In the genomic region with DNA sequence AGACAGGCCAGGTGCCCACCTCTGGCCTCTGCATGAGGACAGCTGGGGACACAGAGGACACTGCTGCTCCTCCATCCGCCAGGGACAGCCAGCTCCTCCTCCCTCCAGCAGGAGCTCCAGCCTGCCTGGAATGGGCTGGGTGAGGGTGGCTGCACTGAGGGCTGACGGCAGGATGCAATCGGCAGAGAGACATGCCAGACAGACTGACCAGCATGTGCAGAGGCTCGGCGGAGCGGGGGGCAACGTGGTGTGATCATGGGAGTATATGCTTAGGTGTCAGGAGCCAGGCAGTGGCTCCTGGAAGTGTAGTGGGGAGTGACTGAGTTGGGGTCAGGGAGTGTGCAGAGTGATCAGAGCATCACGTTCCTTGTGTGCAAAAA, we compare ENCODE assay signal across 18 cellular contexts.
A peak's percentile ranks its signal among the peaks of the same experiment; 100 is the strongest.
DNase-seq lines count a peak whose midpoint lies in the region; ATAC-seq and TF ChIP-seq lines count a peak whose summit lies in the region.
"Had no signal": no experiment of that assay in that cellular context is flagged by ENCODE, and none has a peak within 500 bp of the region (broad histone marks: within the 10 kb centered on the region; RNA-seq: fewer than 3 reads in every experiment).

No MANE protein-coding gene starts in this region.

- no peaks in the 10 kb centered on the region for H3K9me3 ChIP-seq in osteoblast (ENCODE audit: low read depth, low read length)
- H3K9me3 ChIP-seq: HAP-1 had no signal

- H3K27me3 Mint-ChIP-seq in activated CD8-positive, alpha-beta T cell treated with anti-CD3 and anti-CD28 coated beads, Interleukin-2, amount 10 ng/mL, durations not matched to agents 7 days and 5 days (ENCODE audit: low read depth) = no peaks in the 10 kb centered on the region
- H3K27me3 Mint-ChIP-seq in activated CD8-positive, alpha-beta T cell treated with anti-CD3 and anti-CD28 coated beads for 36 hours = peaks cover 7% of the 10 kb centered on the region
- H3K27me3 Mint-ChIP-seq in glutamatergic neuron (ENCODE audit: unreplicated experiment) = peaks cover 12% of the 10 kb centered on the region
- H3K27me3 Mint-ChIP-seq in activated naive CD8-positive, alpha-beta T cell treated with anti-CD3 and anti-CD28 coated beads for 36 hours = peaks cover 6% of the 10 kb centered on the region

- intact Hi-C loops in activated CD8-positive, alpha-beta T cell treated with anti-CD3 and anti-CD28 coated beads for 36 hours (cut with micrococcal nuclease) = no loop called here

- H3K27ac ChIP-seq in osteoblast (ENCODE audit: low read depth, low read length) = no peak overlapping the region
- H3K27ac ChIP-seq: KMS-11 had no signal

- no peaks in the 10 kb centered on the region for H3K36me3 Mint-ChIP-seq in activated CD8-positive, alpha-beta T cell treated with anti-CD3 and anti-CD28 coated beads, Interleukin-2, amount 10 ng/mL, durations not matched to agents 7 days and 5 days (ENCODE audit: low read depth)
- no peaks in the 10 kb centered on the region for H3K36me3 Mint-ChIP-seq in activated CD8-positive, alpha-beta T cell treated with anti-CD3 and anti-CD28 coated beads for 36 hours (ENCODE audit: low read depth)
- no peaks in the 10 kb centered on the region for H3K36me3 Mint-ChIP-seq in glutamatergic neuron (ENCODE audit: unreplicated experiment)
- H3K36me3 Mint-ChIP-seq in activated naive CD8-positive, alpha-beta T cell treated with anti-CD3 and anti-CD28 coated beads for 36 hours = no peaks in the 10 kb centered on the region
- H3K36me3 Mint-ChIP-seq: CD14-positive monocyte had no signal

- peak; percentile 17 for DNase-seq in activated CD8-positive, alpha-beta T cell treated with anti-CD3 and anti-CD28 coated beads, Interleukin-2, amount 10 ng/mL, durations not matched to agents 7 days and 5 days
- DNase-seq in activated CD8-positive, alpha-beta T cell treated with anti-CD3 and anti-CD28 coated beads for 36 hours = no peak
- peak; percentile 29 for DNase-seq in NCI-H69 (lab: John Stamatoyannopoulos, UW)
- DNase-seq in glutamatergic neuron = no peak
- DNase-seq in osteoblast (ENCODE audit: insufficient read length, low spot score, missing footprints) = peak; percentile 38
- DNase-seq in NCI-H187 treated with DMSO at 0.1 percent for 48 hours (lab: John Stamatoyannopoulos, UW) = no peak
- no peak for DNase-seq in DMS153 treated with DMSO at 0.1 percent for 48 hours (lab: John Stamatoyannopoulos, UW; ENCODE audit: unreplicated experiment)
- DNase-seq in activated naive CD8-positive, alpha-beta T cell treated with anti-CD3 and anti-CD28 coated beads for 36 hours = no peak
- DNase-seq: COR-L47, DMS153, MG63, NCI-H1930, NCI-H2171 treated with DMSO at 0.1 percent for 48 hours had no signal

- H3K4me1 Mint-ChIP-seq in activated CD8-positive, alpha-beta T cell treated with anti-CD3 and anti-CD28 coated beads, Interleukin-2, amount 10 ng/mL, durations not matched to agents 7 days and 5 days (ENCODE audit: low read depth) = no peaks in the 10 kb centered on the region
- H3K4me1 Mint-ChIP-seq in activated CD8-positive, alpha-beta T cell treated with anti-CD3 and anti-CD28 coated beads for 36 hours (ENCODE audit: low read depth) = no peaks in the 10 kb centered on the region
- peaks cover 15% of the 10 kb centered on the region for H3K4me1 Mint-ChIP-seq in glutamatergic neuron (ENCODE audit: low read depth, unreplicated experiment)
- H3K4me1 Mint-ChIP-seq in activated naive CD8-positive, alpha-beta T cell treated with anti-CD3 and anti-CD28 coated beads for 36 hours = peaks cover 2% of the 10 kb centered on the region
- H3K4me1 Mint-ChIP-seq: CD14-positive monocyte had no signal

- H3K27me3 ChIP-seq in osteoblast (ENCODE audit: insufficient read depth, low read length) = peaks cover 8% of the 10 kb centered on the region

- no peak overlapping the region for H3K4me3 ChIP-seq in osteoblast (ENCODE audit: insufficient read depth, low read length)
- H3K4me3 ChIP-seq: GM12878, HAP-1, MG63 had no signal

- H3K4me2 ChIP-seq in osteoblast (ENCODE audit: insufficient read depth, low read length) = no peak overlapping the region
- H3K4me2 ChIP-seq: KMS-11 had no signal

- no peak for TF ChIP-seq CTCF in activated CD8-positive, alpha-beta T cell treated with anti-CD3 and anti-CD28 coated beads for 36 hours (IDR thresholded peaks at IDR 0.05)
- no peak for TF ChIP-seq CTCF in glutamatergic neuron (IDR thresholded peaks at IDR 0.05; ENCODE audit: partially characterized antibody, unreplicated experiment)
- no peak for TF ChIP-seq CTCF in osteoblast (IDR thresholded peaks at IDR 0.05; ENCODE audit: extremely low read depth, low read depth, low read length)

- ATAC-seq in activated CD8-positive, alpha-beta T cell treated with anti-CD3 and anti-CD28 coated beads, Interleukin-2, amount 10 ng/mL, durations not matched to agents 7 days and 5 days = no peak
- ATAC-seq in activated CD8-positive, alpha-beta T cell treated with anti-CD3 and anti-CD28 coated beads for 36 hours = no peak
- ATAC-seq: GM12878, HepG2 had no signal

- no peak overlapping the region for H2AFZ ChIP-seq in osteoblast (ENCODE audit: low read length)

- H3K79me2 ChIP-seq in osteoblast (ENCODE audit: insufficient read depth, low read length) = no peaks in the 10 kb centered on the region

- H3K9me3 Mint-ChIP-seq in activated CD8-positive, alpha-beta T cell treated with anti-CD3 and anti-CD28 coated beads, Interleukin-2, amount 10 ng/mL, durations not matched to agents 7 days and 5 days (ENCODE audit: insufficient read depth) = no peaks in the 10 kb centered on the region
- H3K9me3 Mint-ChIP-seq in activated CD8-positive, alpha-beta T cell treated with anti-CD3 and anti-CD28 coated beads for 36 hours = peaks cover 2% of the 10 kb centered on the region
- H3K9me3 Mint-ChIP-seq in glutamatergic neuron (ENCODE audit: unreplicated experiment) = peaks cover 18% of the 10 kb centered on the region
- no peaks in the 10 kb centered on the region for H3K9me3 Mint-ChIP-seq in activated naive CD8-positive, alpha-beta T cell treated with anti-CD3 and anti-CD28 coated beads for 36 hours

- CTCF ChIA-PET in activated CD8-positive, alpha-beta T cell treated with anti-CD3 and anti-CD28 coated beads, Interleukin-2, amount 10 ng/mL, durations not matched to agents 7 days and 5 days (lab: Charles Lee) = no interaction called here
- CTCF ChIA-PET in activated CD8-positive, alpha-beta T cell treated with anti-CD3 and anti-CD28 coated beads for 36 hours (lab: Charles Lee) = no interaction called here

- H3K4me3 Mint-ChIP-seq in activated CD8-positive, alpha-beta T cell treated with anti-CD3 and anti-CD28 coated beads, Interleukin-2, amount 10 ng/mL, durations not matched to agents 7 days and 5 days = no peak overlapping the region
- H3K4me3 Mint-ChIP-seq in activated CD8-positive, alpha-beta T cell treated with anti-CD3 and anti-CD28 coated beads for 36 hours = no peak overlapping the region
- peak overlapping the region; percentile 25 for H3K4me3 Mint-ChIP-seq in glutamatergic neuron (ENCODE audit: unreplicated experiment)
- no peak overlapping the region for H3K4me3 Mint-ChIP-seq in activated naive CD8-positive, alpha-beta T cell treated with anti-CD3 and anti-CD28 coated beads for 36 hours
- H3K4me3 Mint-ChIP-seq: CD14-positive monocyte had no signal

- no peak overlapping the region for H3K27ac Mint-ChIP-seq in activated CD8-positive, alpha-beta T cell treated with anti-CD3 and anti-CD28 coated beads, Interleukin-2, amount 10 ng/mL, durations not matched to agents 7 days and 5 days
- H3K27ac Mint-ChIP-seq in activated CD8-positive, alpha-beta T cell treated with anti-CD3 and anti-CD28 coated beads for 36 hours = no peak overlapping the region
- H3K27ac Mint-ChIP-seq in glutamatergic neuron (ENCODE audit: unreplicated experiment) = peak overlapping the region; percentile 75
- no peak overlapping the region for H3K27ac Mint-ChIP-seq in activated naive CD8-positive, alpha-beta T cell treated with anti-CD3 and anti-CD28 coated beads for 36 hours

- POLR2A ChIA-PET in activated CD8-positive, alpha-beta T cell treated with anti-CD3 and anti-CD28 coated beads, Interleukin-2, amount 10 ng/mL, durations not matched to agents 7 days and 5 days (lab: Charles Lee) = no interaction called here
- POLR2A ChIA-PET in activated CD8-positive, alpha-beta T cell treated with anti-CD3 and anti-CD28 coated beads for 36 hours (lab: Charles Lee) = no interaction called here

- no peaks in the 10 kb centered on the region for H3K36me3 ChIP-seq in osteoblast (ENCODE audit: insufficient read depth, low read length)
- H3K36me3 ChIP-seq: HAP-1, MG63 had no signal

- H4K20me1 ChIP-seq in osteoblast (ENCODE audit: insufficient read depth, low read length) = no peaks in the 10 kb centered on the region

- peaks cover under 1% of the 10 kb centered on the region for H3K4me1 ChIP-seq in osteoblast (ENCODE audit: insufficient read depth, low read length)

Comparison
In these comparisons a context has a peak if more than half of its experiments do, and no peak if none do; other contexts are left out.
1. DNase-seq: peak in activated CD8-positive, alpha-beta T cell treated with anti-CD3 and anti-CD28 coated beads, Interleukin-2, amount 10 ng/mL, durations not matched to agents 7 days and 5 days (single experiment), NCI-H69 (single experiment) and osteoblast (single experiment); none in activated CD8-positive, alpha-beta T cell treated with anti-CD3 and anti-CD28 coated beads for 36 hours (single experiment), glutamatergic neuron (single experiment), NCI-H187 treated with DMSO at 0.1 percent for 48 hours (single experiment), DMS153 treated with DMSO at 0.1 percent for 48 hours (single experiment) and activated naive CD8-positive, alpha-beta T cell treated with anti-CD3 and anti-CD28 coated beads for 36 hours (single experiment).